Comparison of ENCODE assay signal across 19 cellular contexts in genomic region chr2:98541906-98542305, GRCh38.
DNase-seq lines count a peak whose midpoint lies in the region; ATAC-seq and TF ChIP-seq lines count a peak whose summit lies in the region.
"Had no signal": no experiment of that assay in that cellular context is flagged by ENCODE, and none has a peak within 500 bp of the region (broad histone marks: within the 10 kb centered on the region; RNA-seq: fewer than 3 reads in every experiment).

No MANE protein-coding gene starts in this region.

- no peak for TF ChIP-seq CTCF in HFF-Myc (IDR thresholded peaks at IDR 0.05; ENCODE audit: low read depth, low read length, missing control alignments)
- no peak for TF ChIP-seq CTCF in brain microvascular endothelial cell (IDR thresholded peaks at IDR 0.05; ENCODE audit: low read depth, low read length, missing control alignments)

- H3K4me3 Mint-ChIP-seq in activated naive CD8-positive, alpha-beta T cell treated with anti-CD3 and anti-CD28 coated beads, Interleukin-2, amount 10 ng/mL, durations not matched to agents 7 days and 5 days, result no peak overlapping the region

- no peaks in the 10 kb centered on the region for H3K27me3 Mint-ChIP-seq in activated naive CD8-positive, alpha-beta T cell treated with anti-CD3 and anti-CD28 coated beads, Interleukin-2, amount 10 ng/mL, durations not matched to agents 7 days and 5 days

- H3K36me3 ChIP-seq in brain microvascular endothelial cell (replicated peaks), result peaks cover 6% of the 10 kb centered on the region

- peak; percentile 33 to 43 for ATAC-seq in activated naive CD4-positive, alpha-beta T cell treated with anti-CD3 and anti-CD28 coated beads, Interleukin-2, amount 50 U/mL, for 72 hours
- no peak for ATAC-seq in activated naive CD8-positive, alpha-beta T cell treated with anti-CD3 and anti-CD28 coated beads, Interleukin-2, amount 10 ng/mL, durations not matched to agents 7 days and 5 days (ENCODE audit: low read depth)
- peak; percentile 55 for ATAC-seq in sciatic nerve
- ATAC-seq: body of pancreas, K562, Right ventricle myocardium inferior had no signal

- H3K27ac Mint-ChIP-seq in activated naive CD4-positive, alpha-beta T cell treated with anti-CD3 and anti-CD28 coated beads, Interleukin-2, amount 50 U/mL, for 72 hours, result peak overlapping the region in 1 of 2 donors; percentile 90
- peak overlapping the region; percentile 17 for H3K27ac Mint-ChIP-seq in activated naive CD8-positive, alpha-beta T cell treated with anti-CD3 and anti-CD28 coated beads, Interleukin-2, amount 10 ng/mL, durations not matched to agents 7 days and 5 days

- H3K4me3 ChIP-seq in HFF-Myc (replicated peaks; ENCODE audit: low read depth, low read length) (no peak overlapping the region), brain microvascular endothelial cell (ENCODE audit: low read depth, low read length) (no peak overlapping the region)
- H3K4me3 ChIP-seq: body of pancreas, K562, left ventricle myocardium inferior, pancreas, stomach had no signal

- no peaks in the 10 kb centered on the region for H3K9me3 Mint-ChIP-seq in activated naive CD4-positive, alpha-beta T cell treated with anti-CD3 and anti-CD28 coated beads, Interleukin-2, amount 50 U/mL, for 72 hours
- H3K9me3 Mint-ChIP-seq in activated naive CD8-positive, alpha-beta T cell treated with anti-CD3 and anti-CD28 coated beads, Interleukin-2, amount 10 ng/mL, durations not matched to agents 7 days and 5 days, result no peaks in the 10 kb centered on the region

- H3K27ac ChIP-seq in brain microvascular endothelial cell, result no peak overlapping the region
- H3K27ac ChIP-seq: body of pancreas, left ventricle myocardium inferior, pancreas, stomach had no signal

- intact Hi-C loops in sciatic nerve (cut with DNase I), result no loop called here

- no peaks in the 10 kb centered on the region for H3K27me3 ChIP-seq in brain microvascular endothelial cell (replicated peaks)
- H3K27me3 ChIP-seq: body of pancreas, pancreas, stomach had no signal

- POLR2A ChIA-PET in activated naive CD8-positive, alpha-beta T cell treated with anti-CD3 and anti-CD28 coated beads, Interleukin-2, amount 10 ng/mL, durations not matched to agents 7 days and 5 days (lab: Charles Lee), result interaction anchor here (0.7 kb wide), 1 partner anchor 333 kb away, joined by 3 read pairs; no protein-coding TSS in a partner anchor

- DNase-seq in activated naive CD4-positive, alpha-beta T cell treated with anti-CD3 and anti-CD28 coated beads, Interleukin-2, amount 50 U/mL, for 72 hours (ENCODE audit: low spot score in 2 of 2), result no peak
- no peak for DNase-seq in activated naive CD4-positive, alpha-beta T cell (lab: John Stamatoyannopoulos, UW)
- DNase-seq in HFF-Myc (ENCODE audit: extremely low read depth, low read depth), result peak; percentile 21
- DNase-seq in activated naive CD8-positive, alpha-beta T cell treated with anti-CD3 and anti-CD28 coated beads, Interleukin-2, amount 10 ng/mL, durations not matched to agents 7 days and 5 days, result no peak
- no peak for DNase-seq in sciatic nerve (ENCODE audit: low spot score)
- no peak for DNase-seq in HuH-7.5 (ENCODE audit: low spot score)
- DNase-seq in NCI-H187 treated with DMSO at 0.1 percent for 48 hours (lab: John Stamatoyannopoulos, UW), result no peak
- no peak for DNase-seq in brain microvascular endothelial cell
- DNase-seq: activated CD4-positive, alpha-beta T cell treated with anti-CD3 and anti-CD28 coated beads, Interleukin-2, amount 50 U/mL, for 1 hour; activated effector memory CD4-positive, alpha-beta T cell treated with anti-CD3 and anti-CD28 coated beads, Interleukin-2, amount 50 U/mL, for 16 hours; body of pancreas; COR-L47; left ventricle myocardium inferior; NCI-H1417; NCI-H2227 treated with DMSO at 0.1 percent for 48 hours; pancreas; stomach had no signal

- in situ Hi-C loops in brain microvascular endothelial cell (cut with HindIII; ENCODE audit: low pct_ligation_motif_present, low sequenced_read_pairs), result no loop called here

- peaks cover 16% of the 10 kb centered on the region for H3K4me1 Mint-ChIP-seq in activated naive CD8-positive, alpha-beta T cell treated with anti-CD3 and anti-CD28 coated beads, Interleukin-2, amount 10 ng/mL, durations not matched to agents 7 days and 5 days

- H3K36me3 Mint-ChIP-seq in activated naive CD4-positive, alpha-beta T cell treated with anti-CD3 and anti-CD28 coated beads, Interleukin-2, amount 50 U/mL, for 72 hours, result peaks cover 9 to 15% of the 10 kb centered on the region in 2 donors
- H3K36me3 Mint-ChIP-seq in activated naive CD8-positive, alpha-beta T cell treated with anti-CD3 and anti-CD28 coated beads, Interleukin-2, amount 10 ng/mL, durations not matched to agents 7 days and 5 days, result peaks cover 57% of the 10 kb centered on the region
